In genomic region chr2:171523969-171524401, GRCh38 we compare ENCODE assay signal across 8 cellular contexts. TPM values are rescaled to one million over a fixed set of nuclear protein-coding genes. Genes with fewer than 3 reads are reported as not detected.
DNase-seq lines count a peak whose midpoint lies in the region; ATAC-seq, FAIRE-seq and TF ChIP-seq lines count a peak whose summit lies in the region.

No MANE protein-coding gene starts in this region.

- CTCF ChIA-PET in A549 (lab: Yijun Ruan, JAX): interaction anchor here (1.8 kb wide), 1 partner anchor 180 kb away, joined by 4 read pairs; no protein-coding TSS in a partner anchor

- TF ChIP-seq POLR2A in A549 (IDR thresholded peaks at IDR 0.05; ENCODE audit: low read length): no peak
- TF ChIP-seq POLR2A in body of pancreas (IDR thresholded peaks at IDR 0.05): no peak

- WGBS in A549 (ENCODE audit: missing lambda C conversion rate): 43% methylated on average over 7 of the region's 7 CpGs
- WGBS in body of pancreas, 2 donors: 17 to 24% methylated on average over 7 of the region's 7 CpGs

- TF ChIP-seq CTCF in A549 (IDR thresholded peaks at IDR 0.05) (no peak), HFFc6 (IDR thresholded peaks at IDR 0.05) (no peak), body of pancreas (IDR thresholded peaks at IDR 0.05) (no peak)

- no peaks in the 10 kb centered on the region for H3K36me3 ChIP-seq in body of pancreas (replicated peaks in 1 of 2; ENCODE audit: insufficient read depth in 1 of 2, low read depth in 2 of 2)

- H3K36me3 Mint-ChIP-seq in HFFc6 (ENCODE audit: low read depth) (peaks cover 14% of the 10 kb centered on the region), memory B cell (no peaks in the 10 kb centered on the region)

- H3K4me1 Mint-ChIP-seq in HFFc6 (ENCODE audit: low read depth) (peaks cover 36% of the 10 kb centered on the region), memory B cell (peaks cover 7% of the 10 kb centered on the region)

- H3K4me2 ChIP-seq in A549: peak overlapping the region; percentile 90

- intact Hi-C loops in body of pancreas (cut with DNase I): no loop called here

- H3K27me3 ChIP-seq in body of pancreas: peaks cover 0 to 4% of the 10 kb centered on the region in 2 donors

- H3K9me3 Mint-ChIP-seq in HFFc6: no peaks in the 10 kb centered on the region
- no peaks in the 10 kb centered on the region for H3K9me3 Mint-ChIP-seq in memory B cell

- H3K27me3 Mint-ChIP-seq in HFFc6 (ENCODE audit: insufficient read depth): no peaks in the 10 kb centered on the region
- peaks cover 32% of the 10 kb centered on the region for H3K27me3 Mint-ChIP-seq in memory B cell

- peak overlapping the region; percentile 96 for H3K4me3 Mint-ChIP-seq in HFFc6
- H3K4me3 Mint-ChIP-seq in memory B cell: peak overlapping the region; percentile 49

- H3K4me3 ChIP-seq in A549 (peak overlapping the region; percentile 79), body of pancreas (no peak overlapping the region)

- H3K27ac ChIP-seq in A549: peak overlapping the region; percentile 79 to 94; a peak in 5 of 6 replicates
- peak overlapping the region; percentile 90 for H3K27ac ChIP-seq in caudate nucleus (ENCODE audit: low read depth, low read length)
- peak overlapping the region in 2 of 4 donors; percentile 31 to 74 for H3K27ac ChIP-seq in body of pancreas

- TF ChIP-seq EP300 in A549 (IDR thresholded peaks at IDR 0.05): no peak

- TF ChIP-seq RAD21 in A549 (conservative IDR thresholded peaks at IDR 0.05 in 1 of 2, IDR thresholded peaks at IDR 0.05 in 1 of 2): no peak

- POLR2A ChIA-PET in A549 (lab: Yijun Ruan, JAX): no interaction called here

- no peak for FAIRE-seq in A549 (lab: Jason Lieb, UNC)

- no peaks in the 10 kb centered on the region for H3K9me3 ChIP-seq in A549
- H3K9me3 ChIP-seq in body of pancreas: no peaks in the 10 kb centered on the region

- DNase-seq in A549 (ENCODE audit: low read depth in 1 of 2, low spot score in 1 of 2) (peak in 1 of 2 experiments; percentile 39), HFFc6 (no peak), caudate nucleus (lab: John Stamatoyannopoulos, UW) (peak in 1 of 61 donors; percentile 38), memory B cell (ENCODE audit: low spot score in 2 of 2) (no peak), inferior parietal cortex (ENCODE audit: extremely low spot score) (no peak), NAMALWA (ENCODE audit: low spot score) (no peak), body of pancreas (no peak)

- H3K27ac Mint-ChIP-seq in HFFc6 (peak overlapping the region; percentile 94), memory B cell (no peak overlapping the region)

- no peak for ATAC-seq in A549
- no peak for ATAC-seq in memory B cell (ENCODE audit: low read depth)
- no peak for ATAC-seq in HG03565 (IDR thresholded peaks at IDR 0.05; ENCODE audit: unreplicated experiment)
- ATAC-seq in body of pancreas: no peak

- H3K4me1 ChIP-seq in A549: peaks cover 17% of the 10 kb centered on the region
- H3K4me1 ChIP-seq in body of pancreas: peaks cover 26% of the 10 kb centered on the region

TF ChIP-seq in A549, 52 proteins besides CTCF, POLR2A, EP300 and RAD21:
- TF ChIP-seq CEBPB (IDR thresholded peaks at IDR 0.05) (peak in 1 of 2 experiments; percentile 82; a peak in 2 of 4 replicates), ELK1 (IDR thresholded peaks at IDR 0.05; ENCODE audit: low read depth, low read length) (no peak)

RNA-seq across cellular contexts. Expression of gene CYBRD1, which starts 1.7 kb away (rescaled TPM):
- polyA plus RNA-seq in A549 (2011; rRNA removed) (46.6 and 50.8 TPM in 2 replicates), A549 (2017; fragmentation: RNase III; extraction: RNeasy Plus Mini Kit Qiagen cat#74134 plus additional on column Dnase treatment) (25.3 to 31.6 TPM (median 30.5 TPM) in 3 replicates)
- polyA plus RNA-seq in A549 (2012; cell fraction: cytosol; rRNA removed): 14.3 and 20.5 TPM in 2 replicates
- polyA plus RNA-seq in A549 (2012; cell fraction: nucleus; rRNA removed): 9.4 and 12.9 TPM in 2 replicates
- polyA minus RNA-seq in A549 (2011; rRNA and poly(A)+ RNA removed): 37.4 and 37.7 TPM in 2 replicates
- total RNA-seq in HFFc6 (2021; fragmentation: NEBNext Ultra II Directional; extraction: Animal tissue kit (Norgen Biotek cat#: 25700)): 100 to 1,000 TPM; 108 to 141 (median 131) TPM
- total RNA-seq in body of pancreas: 10 to 100 TPM; 34.6 to 59.7 TPM
